In genomic region chr3:178195824-178196223, GRCh38 we compare ENCODE assay signal across 11 cellular contexts.
A peak's percentile ranks its signal among the peaks of the same experiment; 100 is the strongest.
DNase-seq lines count a peak whose midpoint lies in the region; ATAC-seq and TF ChIP-seq lines count a peak whose summit lies in the region.
"Had no signal": no experiment of that assay in that cellular context is flagged by ENCODE, and none has a peak within 500 bp of the region (broad histone marks: within the 10 kb centered on the region; RNA-seq: fewer than 3 reads in every experiment).

No MANE protein-coding gene starts in this region.

- H3K4me1 ChIP-seq in right lobe of liver = no peaks in the 10 kb centered on the region

- no peak overlapping the region for H3K27ac ChIP-seq in right lobe of liver
- H3K27ac ChIP-seq: C4-2B, SK-N-MC had no signal

- no peaks in the 10 kb centered on the region for H3K27me3 ChIP-seq in right lobe of liver

- H3K9me3 ChIP-seq in right lobe of liver = no peaks in the 10 kb centered on the region

- intact Hi-C loops in left colon (cut with DNase I, micrococcal nuclease) = no loop called here
- intact Hi-C loops in right lobe of liver (cut with DNase I) = no loop called here

- WGBS in right lobe of liver (ENCODE audit: insufficient coverage, low coverage, low lambda C conversion rate, missing lambda C conversion rate) = 55% methylated on average over 2 of the region's 2 CpGs

- peak; percentile 81 for ATAC-seq in GM19467 (IDR thresholded peaks at IDR 0.05; ENCODE audit: unreplicated experiment)
- peak; percentile 85 for ATAC-seq in HG03378 (IDR thresholded peaks at IDR 0.05; ENCODE audit: unreplicated experiment)
- ATAC-seq in esophagus mucosa = peak; percentile 91
- no peak for ATAC-seq in left colon
- no peak for ATAC-seq in right lobe of liver

- DNase-seq in AG09309 (ENCODE audit: low read depth) = peak; percentile 21
- DNase-seq in left colon = no peak
- no peak for DNase-seq in right lobe of liver
- DNase-seq in activated T-cell treated with anti-CD3 and anti-CD28 coated beads, Interleukin-2, amount 50 U/mL, for 48 hours = no peak
- DNase-seq in activated CD4-positive, CD25-positive, alpha-beta regulatory T cell treated with anti-CD3 and anti-CD28 coated beads, Interleukin-2, amount 50 U/mL, for 72 hours = no peak
- DNase-seq: hypothalamus had no signal

- TF ChIP-seq POLR2A in right lobe of liver (IDR thresholded peaks at IDR 0.05) = no peak

- no peak overlapping the region for H3K4me3 ChIP-seq in AG09309 (ENCODE audit: control insufficient read depth, low read depth, low read length)
- H3K4me3 ChIP-seq in right lobe of liver = no peak overlapping the region
- H3K4me3 ChIP-seq: SK-N-MC had no signal

- H3K36me3 ChIP-seq in right lobe of liver = no peaks in the 10 kb centered on the region

- TF ChIP-seq CTCF in AG09309 (IDR thresholded peaks at IDR 0.05; ENCODE audit: control insufficient read depth, insufficient read depth, low read depth, low read length, missing control alignments) (no peak), right lobe of liver (IDR thresholded peaks at IDR 0.05) (no peak)

Comparison
In these comparisons a context has a peak if more than half of its experiments do, and no peak if none do; other contexts are left out.
1. ATAC-seq: peak in GM19467 (single experiment), HG03378 (single experiment) and esophagus mucosa (single experiment); none in left colon (single experiment) and right lobe of liver (0 of 4).